In genomic region chr2:24935145-24935544, GRCh38 we compare ENCODE assay signal across 29 cellular contexts.
"Had no signal": no experiment of that assay in that cellular context is flagged by ENCODE, and none has a peak within 500 bp of the region (broad histone marks: within the 10 kb centered on the region; RNA-seq: fewer than 3 reads in every experiment).

No MANE protein-coding gene starts in this region.

- H3K36me3 ChIP-seq: left ventricle myocardium inferior, neural progenitor cell, neutrophil, pancreas, prostate gland, sigmoid colon, spleen, suprapubic skin, thoracic aorta, tibial artery, upper lobe of right lung, uterus had no signal

- H3K4me1 Mint-ChIP-seq: mesothelial cell of epicardium had no signal

- H3K4me2 ChIP-seq: neural progenitor cell had no signal

- H3K9me3 Mint-ChIP-seq: mesothelial cell of epicardium; naive B cell; natural killer cell; nephron progenitor cell; neural progenitor cell; stimulated activated effector memory CD8-positive, alpha-beta T cell treated with anti-CD3 and anti-CD28 coated beads, Interleukin-12 subunit alpha, Interleukin-12 subunit beta, amount 100 ng/mL, for 72 hours; stimulated activated naive CD8-positive, alpha-beta T cell treated with anti-CD3 and anti-CD28 coated beads, Interleukin-15, Interleukin-2, amounts not matched to agents 100 ng/mL and 50 ng/mL, for 24 hours had no signal

- H3K27ac ChIP-seq: left ventricle myocardium inferior, neural progenitor cell, neutrophil, pancreas, prostate gland, sigmoid colon, spleen, suprapubic skin, thoracic aorta, tibial artery, upper lobe of right lung, uterus had no signal

- H3K4me3 Mint-ChIP-seq: mesothelial cell of epicardium; naive B cell; natural killer cell; nephron progenitor cell; neural progenitor cell; stimulated activated effector memory CD8-positive, alpha-beta T cell treated with anti-CD3 and anti-CD28 coated beads, Interleukin-12 subunit alpha, Interleukin-12 subunit beta, amount 100 ng/mL, for 72 hours; stimulated activated naive CD8-positive, alpha-beta T cell treated with anti-CD3 and anti-CD28 coated beads, Interleukin-15, Interleukin-2, amounts not matched to agents 100 ng/mL and 50 ng/mL, for 24 hours had no signal

- H3K9ac ChIP-seq: neural progenitor cell had no signal

- ATAC-seq: natural killer cell; pancreas; right cardiac atrium; stimulated activated effector memory CD8-positive, alpha-beta T cell treated with anti-CD3 and anti-CD28 coated beads, Interleukin-12 subunit alpha, Interleukin-12 subunit beta, amount 100 ng/mL, for 72 hours; upper lobe of right lung had no signal

- H2AFZ ChIP-seq: neural progenitor cell had no signal

- H3K9me3 ChIP-seq: left ventricle myocardium inferior, neutrophil, pancreas, prostate gland, sigmoid colon, spleen, suprapubic skin, thoracic aorta, tibial artery, upper lobe of right lung, uterus had no signal

- H3K4me1 ChIP-seq: pancreas, prostate gland, sigmoid colon, suprapubic skin, upper lobe of right lung, uterus had no signal

- DNase-seq: islet precursor cell; left ventricle myocardium inferior; mesendoderm; naive B cell; natural killer cell; nephron progenitor cell; occipital lobe; pancreas; posterior cingulate gyrus; retina; right cardiac atrium; sigmoid colon; small intestine; spleen; stimulated activated CD4-positive, alpha-beta T cell treated with anti-CD3 and anti-CD28 coated beads, Interleukin-4, amount 100 ng/mL, for 24 hours; stimulated activated naive CD4-positive, alpha-beta T cell; tibial artery; trophoblast cell; upper lobe of right lung; uterus had no signal

- H3K27me3 Mint-ChIP-seq: naive B cell; stimulated activated naive CD8-positive, alpha-beta T cell treated with anti-CD3 and anti-CD28 coated beads, Interleukin-15, Interleukin-2, amounts not matched to agents 100 ng/mL and 50 ng/mL, for 24 hours had no signal

- FAIRE-seq: pancreas, small intestine had no signal

- H3K36me3 Mint-ChIP-seq: mesothelial cell of epicardium; naive B cell; natural killer cell; neural progenitor cell; stimulated activated effector memory CD8-positive, alpha-beta T cell treated with anti-CD3 and anti-CD28 coated beads, Interleukin-12 subunit alpha, Interleukin-12 subunit beta, amount 100 ng/mL, for 72 hours had no signal

- H3K27me3 ChIP-seq: neural progenitor cell, neutrophil, pancreas, spleen, suprapubic skin, tibial artery, upper lobe of right lung, uterus had no signal

- H3K27ac Mint-ChIP-seq: mesothelial cell of epicardium; naive B cell; natural killer cell; nephron progenitor cell; neural progenitor cell; stimulated activated effector memory CD8-positive, alpha-beta T cell treated with anti-CD3 and anti-CD28 coated beads, Interleukin-12 subunit alpha, Interleukin-12 subunit beta, amount 100 ng/mL, for 72 hours; stimulated activated naive CD8-positive, alpha-beta T cell treated with anti-CD3 and anti-CD28 coated beads, Interleukin-15, Interleukin-2, amounts not matched to agents 100 ng/mL and 50 ng/mL, for 24 hours had no signal

- H3K4me3 ChIP-seq: left ventricle myocardium inferior, lung, neural progenitor cell, pancreas, prostate gland, sigmoid colon, spleen, suprapubic skin, thoracic aorta, tibial artery, upper lobe of right lung, uterus had no signal
